17 cellular contexts compared by ENCODE assay signal in the genomic region with DNA sequence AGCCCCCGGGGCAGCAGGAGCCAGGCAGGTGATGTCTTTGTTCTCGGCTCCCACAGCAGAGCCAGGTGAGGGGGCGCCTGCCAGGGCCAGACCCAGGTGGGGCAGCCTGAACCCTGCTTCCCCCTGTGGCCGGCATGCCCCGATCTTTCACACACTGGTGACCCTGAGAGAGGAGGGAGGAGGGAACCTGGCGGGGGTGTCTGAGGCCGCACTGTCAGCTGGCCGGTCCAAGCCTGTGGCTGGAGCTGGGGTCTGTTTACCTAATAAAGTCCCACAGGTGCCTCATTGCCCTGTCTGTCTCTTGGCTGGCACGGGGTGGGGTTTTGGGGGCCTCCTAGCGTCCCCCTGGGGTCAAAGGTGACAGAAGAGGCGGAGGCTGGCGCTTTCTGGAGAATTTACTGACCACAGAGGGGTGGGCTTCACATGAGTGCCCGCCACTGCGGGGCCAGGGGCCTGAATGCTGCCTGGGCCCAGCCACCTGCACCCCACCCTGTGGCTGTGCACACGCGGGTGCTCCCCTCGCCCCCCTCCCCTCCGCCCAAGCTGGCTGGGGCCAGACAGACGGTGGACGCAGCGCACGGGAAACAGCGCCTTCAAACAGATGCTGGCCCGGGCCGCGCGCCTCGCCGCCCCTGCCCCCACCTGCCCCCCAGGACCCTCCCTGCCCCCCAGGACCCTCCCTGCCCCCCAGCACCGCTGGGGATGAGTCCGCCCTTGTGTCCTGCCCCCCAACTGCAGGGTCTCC. TPM values are rescaled to one million over a fixed set of nuclear protein-coding genes. Genes with fewer than 3 reads are reported as not detected.
DNase-seq lines count a peak whose midpoint lies in the region; ATAC-seq, FAIRE-seq and TF ChIP-seq lines count a peak whose summit lies in the region.
"Had no signal": no experiment of that assay in that cellular context is flagged by ENCODE, and none has a peak within 500 bp of the region (broad histone marks: within the 10 kb centered on the region; RNA-seq: fewer than 3 reads in every experiment).

No MANE protein-coding gene starts in this region.

- WGBS in HepG2 (ENCODE audit: low lambda C conversion rate): 86% methylated on average over 2 of the region's 31 CpGs
- WGBS in right lobe of liver (ENCODE audit: insufficient coverage, low coverage, low lambda C conversion rate, missing lambda C conversion rate): 87% methylated on average over 3 of the region's 31 CpGs
- 94 to 97% methylated on average over 10 to 31 of the region's 31 CpGs for WGBS in GM23248 (ENCODE audit: low coverage in 1 of 2, low lambda C conversion rate in 2 of 2, missing lambda C conversion rate in 2 of 2), 2 experiments

- H3K9ac ChIP-seq in HepG2 (ENCODE audit: insufficient read depth, low read depth, low read length) (no peak overlapping the region), GM23248 (no peak overlapping the region)

- TF ChIP-seq EP300 in HepG2 (IDR thresholded peaks at IDR 0.05; ENCODE audit: low read depth in 2 of 2, low read length in 2 of 2): no peak
- no peak for TF ChIP-seq EP300 in HepG2 (CRISPR knock-in tag; IDR thresholded peaks at IDR 0.05; ENCODE audit: borderline replicate concordance)

- H3K36me3 ChIP-seq in HepG2 (replicated peaks in 1 of 2; ENCODE audit: control insufficient read depth in 1 of 2, insufficient read depth in 2 of 2, low read length in 2 of 2): peaks cover 4 to 5% of the 10 kb centered on the region in 2 experiments; a peak in 4 of 5 replicates
- peaks cover 0 to under 1% (median 0%) of the 10 kb centered on the region in 4 donors for H3K36me3 ChIP-seq in right lobe of liver
- H3K36me3 ChIP-seq in Panc1 (ENCODE audit: control insufficient read depth, insufficient read depth, low read length): no peaks in the 10 kb centered on the region
- peaks cover 11% of the 10 kb centered on the region; the same call in 1 of the 2 replicates for H3K36me3 ChIP-seq in GM23248 (ENCODE audit: low read depth)

- H3K4me1 ChIP-seq in HepG2 (ENCODE audit: insufficient read depth, low read length) (no peaks in the 10 kb centered on the region), right lobe of liver (no peaks in the 10 kb centered on the region), Panc1 (ENCODE audit: control insufficient read depth, insufficient read depth, low read length) (no peaks in the 10 kb centered on the region; the same call in none of the 2 replicates), GM23248 (ENCODE audit: insufficient read depth) (no peaks in the 10 kb centered on the region)
- H3K4me1 ChIP-seq: BE2C, Caco-2, HAP-1 had no signal

- DNase-seq in HepG2 (ENCODE audit: low spot score): no peak
- no peak for DNase-seq in right lobe of liver
- DNase-seq in GM20000 (ENCODE audit: low spot score): peak; percentile 26
- no peak for DNase-seq in Panc1 (ENCODE audit: low read depth, low spot score)
- DNase-seq in GM23248: no peak
- no peak for DNase-seq in GF-D8 (lab: John Stamatoyannopoulos, UW)
- DNase-seq: 8988T; ACHN; BE2C; Caco-2; CD8-positive, alpha-beta memory T cell; DMS53; GOT3; KBM-7 had no signal

- BruUV-seq in HepG2 (replicated peaks; lab: Mats Ljungman, UMichigan): no TSS peak
- BruUV-seq in Panc1 (replicated peaks; lab: Mats Ljungman, UMichigan): no TSS peak

- no peaks in the 10 kb centered on the region for H3K79me2 ChIP-seq in HepG2 (ENCODE audit: insufficient read depth, low read length)
- peaks cover 26% of the 10 kb centered on the region for H3K79me2 ChIP-seq in GM23248 (ENCODE audit: insufficient read depth)

- H3K27me3 ChIP-seq in HepG2 (ENCODE audit: control insufficient read depth in 1 of 2, insufficient read depth in 2 of 2, low read length in 2 of 2): no peaks in the 10 kb centered on the region
- no peaks in the 10 kb centered on the region for H3K27me3 ChIP-seq in right lobe of liver
- no peaks in the 10 kb centered on the region for H3K27me3 ChIP-seq in Panc1 (ENCODE audit: control insufficient read depth, insufficient read depth, low read length)
- no peaks in the 10 kb centered on the region for H3K27me3 ChIP-seq in GM23248 (replicated peaks; ENCODE audit: insufficient read depth)
- H3K27me3 ChIP-seq: BE2C had no signal

- peaks cover 12% of the 10 kb centered on the region; the same call in 1 of the 2 replicates for H3F3A ChIP-seq in GM23248 (ENCODE audit: insufficient read depth)

- ATAC-seq in HepG2 (peak; percentile 4; the same call in 2 of the 3 replicates), right lobe of liver (no peak), Panc1 (peak; percentile 17; the same call in 1 of the 2 replicates), HG03565 (IDR thresholded peaks at IDR 0.05; ENCODE audit: unreplicated experiment) (no peak)

- intact Hi-C loops in HepG2 (cut with micrococcal nuclease; ENCODE audit: unreplicated experiment): no loop called here
- intact Hi-C loops in right lobe of liver (cut with DNase I): no loop called here
- intact Hi-C loops in Panc1 (cut with micrococcal nuclease; ENCODE audit: unreplicated experiment): no loop called here

- CTCF ChIA-PET in HepG2 (lab: Yijun Ruan, JAX; ENCODE audit: low intra/inter-chr PET ratio, low total read pairs): no interaction called here
- CTCF ChIA-PET in Panc1 (lab: Charles Lee): no interaction called here

- H3K9me3 ChIP-seq in HepG2 (ENCODE audit: low read length): no peaks in the 10 kb centered on the region
- no peaks in the 10 kb centered on the region for H3K9me3 ChIP-seq in right lobe of liver
- H3K9me3 ChIP-seq in Panc1 (ENCODE audit: control insufficient read depth, insufficient read depth, low read depth, low read length): no peaks in the 10 kb centered on the region
- H3K9me3 ChIP-seq in GM23248 (ENCODE audit: low read depth): no peaks in the 10 kb centered on the region
- H3K9me3 ChIP-seq: BE2C, Caco-2, HAP-1 had no signal

- H4K20me1 ChIP-seq in HepG2 (ENCODE audit: insufficient read depth, low read length): no peaks in the 10 kb centered on the region
- no peaks in the 10 kb centered on the region for H4K20me1 ChIP-seq in GM23248 (ENCODE audit: insufficient read depth)

- no peak overlapping the region for H3K27ac ChIP-seq in HepG2 (ENCODE audit: extremely low read length, insufficient read depth, low read length)
- H3K27ac ChIP-seq in right lobe of liver: no peak overlapping the region
- no peak overlapping the region for H3K27ac ChIP-seq in Panc1 (ENCODE audit: low read length)
- no peak overlapping the region for H3K27ac ChIP-seq in GM23248
- H3K27ac ChIP-seq: HL-60 had no signal

- no peak for TF ChIP-seq CTCF in HepG2 (CRISPR knock-in tag; IDR thresholded peaks at IDR 0.05)
- no peak for TF ChIP-seq CTCF in right lobe of liver (IDR thresholded peaks at IDR 0.05)
- TF ChIP-seq CTCF in GM20000 (IDR thresholded peaks at IDR 0.05; ENCODE audit: extremely low read depth, missing control alignments): no peak
- TF ChIP-seq CTCF in Panc1 (IDR thresholded peaks at IDR 0.05): no peak

- TF ChIP-seq POLR2A in HepG2 (IDR thresholded peaks at IDR 0.05; ENCODE audit: insufficient read depth in 1 of 2, low read depth in 2 of 2, low read length in 2 of 2) (no peak), right lobe of liver (IDR thresholded peaks at IDR 0.05) (no peak)

- no peak for TF ChIP-seq RAD21 in HepG2 (CRISPR knock-in tag; IDR thresholded peaks at IDR 0.05)

- H3K4me2 ChIP-seq in HepG2 (ENCODE audit: low read depth, low read length) (no peak overlapping the region), GM23248 (ENCODE audit: unreplicated experiment) (no peak overlapping the region)

- no peaks in the 10 kb centered on the region for H3K9me2 ChIP-seq in GM23248 (ENCODE audit: insufficient read depth)

- in situ Hi-C loops in HepG2 (cut with HindIII; ENCODE audit: extremely low pct_ligation_motif_present, low pct_unique_long_range_greater_than_20kb) (no loop called here), Panc1 (cut with HindIII; ENCODE audit: low pct_unique_long_range_greater_than_20kb, low sequenced_read_pairs) (no loop called here), GM23248 (cut with MboI) (no loop called here)

- H2AFZ ChIP-seq in HepG2 (ENCODE audit: low read length): no peak overlapping the region
- no peak overlapping the region for H2AFZ ChIP-seq in GM23248

- POLR2A ChIA-PET in HepG2 (lab: Yijun Ruan, JAX) (no interaction called here), Panc1 (lab: Charles Lee) (no interaction called here)

- FAIRE-seq in HepG2 (lab: Jason Lieb, UNC): no peak

- no peak overlapping the region for H3K4me3 ChIP-seq in HepG2 (replicated peaks in 1 of 3; ENCODE audit: insufficient read depth in 1 of 3, low read depth in 2 of 3, low read length in 3 of 3)
- no peak overlapping the region for H3K4me3 ChIP-seq in right lobe of liver
- no peak overlapping the region for H3K4me3 ChIP-seq in Panc1 (ENCODE audit: low read depth in 2 of 2, low read length in 2 of 2)
- no peak overlapping the region for H3K4me3 ChIP-seq in GM23248
- H3K4me3 ChIP-seq: HAP-1 had no signal

RNA-seq across cellular contexts. Expression of gene TMEM240, which starts 5.9 kb away (rescaled TPM):
- not detected in 2 replicates for total RNA-seq in HepG2 (2016; rRNA removed; fragmentation: Illumina TruSeq; extraction: Trizol)
- total RNA-seq in HepG2 (2016; cell fraction: cytosol; rRNA removed; fragmentation: Illumina TruSeq; extraction: Trizol; ENCODE audit: low read depth): not detected in 2 replicates
- not detected in 2 replicates for total RNA-seq in HepG2 (2016; cell fraction: insoluble cytoplasmic fraction; rRNA removed; fragmentation: Illumina TruSeq; extraction: Trizol)
- total RNA-seq in HepG2 (2016; cell fraction: membrane; rRNA removed; fragmentation: Illumina TruSeq; extraction: Trizol): not detected in 2 replicates
- total RNA-seq in HepG2 (2016; cell fraction: nucleus; rRNA removed; fragmentation: Illumina TruSeq; extraction: Trizol): not detected in 2 replicates
- polyA plus RNA-seq in HepG2 (2011; rRNA removed): 0.17 and 0.21 TPM in 2 replicates
- 0.17 TPM in 1 of 2 replicates, not detected in the other for polyA plus RNA-seq in HepG2 (2011; cell fraction: cytosol; rRNA removed)
- polyA plus RNA-seq in HepG2 (2011; cell fraction: nucleus; rRNA removed): 3.9 and 4.5 TPM in 2 replicates
- 0.58 and 1.1 TPM in 2 replicates for polyA plus RNA-seq in HepG2 (2012)
- polyA plus RNA-seq in HepG2 (2016; cell fraction: cytosol; fragmentation: Illumina TruSeq; extraction: Trizol; ENCODE audit: low read depth): not detected in 2 replicates
- polyA plus RNA-seq in HepG2 (2016; cell fraction: insoluble cytoplasmic fraction; fragmentation: Illumina TruSeq; extraction: Trizol; ENCODE audit: low read depth): 0.34 TPM in 1 of 2 replicates, not detected in the other
- polyA plus RNA-seq in HepG2 (2016; cell fraction: membrane; fragmentation: Illumina TruSeq; extraction: Trizol; ENCODE audit: low read depth): not detected in 2 replicates
- 0.90 TPM in 1 of 2 replicates, not detected in the other for polyA plus RNA-seq in HepG2 (2016; cell fraction: nucleus; fragmentation: Illumina TruSeq; extraction: Trizol; ENCODE audit: insufficient read depth, low read depth)
- polyA minus RNA-seq in HepG2 (2011; rRNA and poly(A)+ RNA removed; ENCODE audit: low replicate concordance): not detected in 2 replicates
- not detected in 2 replicates for polyA minus RNA-seq in HepG2 (2011; cell fraction: cytosol; rRNA and poly(A)+ RNA removed)
- not detected in 2 replicates for polyA minus RNA-seq in HepG2 (2011; cell fraction: nucleus; rRNA and poly(A)+ RNA removed)
- total RNA-seq in right lobe of liver: under 1 TPM in 1 of 6 experiments, not detected in 5; 0.40 TPM
- 4.1 TPM for total RNA-seq in Panc1 (2021; ENCODE audit: unreplicated experiment)
- polyA plus RNA-seq in Panc1 (2012; ENCODE audit: insufficient read length): 4.4 TPM
- 1.1 and 3.3 TPM in 2 replicates for total RNA-seq in GM23248 (2014; rRNA removed; shearing (Covaris generic))
- 0.44 and 0.76 TPM in 2 replicates for polyA plus RNA-seq in GM23248 (2016; fragmentation: Nextera tagmentation; extraction: Ambion mirVana)
- polyA plus RNA-seq: CD8-positive, alpha-beta memory T cell had no signal

RNA-seq across cellular contexts. Expression of gene ATAD3A, which starts 22.6 kb away (rescaled TPM):
- total RNA-seq in HepG2 (2016; rRNA removed; fragmentation: Illumina TruSeq; extraction: Trizol) (33.4 and 49.0 TPM in 2 replicates), right lobe of liver (10 to 100 TPM; 10.8 to 31.7 (median 13.1) TPM), Panc1 (2021; ENCODE audit: unreplicated experiment) (57.5 TPM)
- 18.2 and 18.9 TPM in 2 replicates for total RNA-seq in HepG2 (2016; cell fraction: cytosol; rRNA removed; fragmentation: Illumina TruSeq; extraction: Trizol; ENCODE audit: low read depth)
- total RNA-seq in HepG2 (2016; cell fraction: insoluble cytoplasmic fraction; rRNA removed; fragmentation: Illumina TruSeq; extraction: Trizol): 27.6 and 52.7 TPM in 2 replicates
- total RNA-seq in HepG2 (2016; cell fraction: membrane; rRNA removed; fragmentation: Illumina TruSeq; extraction: Trizol): 38.0 and 38.8 TPM in 2 replicates
- 30.1 and 34.5 TPM in 2 replicates for total RNA-seq in HepG2 (2016; cell fraction: nucleus; rRNA removed; fragmentation: Illumina TruSeq; extraction: Trizol)
- polyA plus RNA-seq in HepG2 (2011; rRNA removed) (10.6 and 15.5 TPM in 2 replicates), GM23248 (2016; fragmentation: Nextera tagmentation; extraction: Ambion mirVana) (42.8 and 44.9 TPM in 2 replicates)
- polyA plus RNA-seq in HepG2 (2011; cell fraction: cytosol; rRNA removed): 11.1 and 18.2 TPM in 2 replicates
- 45.2 and 49.3 TPM in 2 replicates for polyA plus RNA-seq in HepG2 (2011; cell fraction: nucleus; rRNA removed)
- 12.6 and 17.3 TPM in 2 replicates for polyA plus RNA-seq in HepG2 (2012)
- polyA plus RNA-seq in HepG2 (2016; cell fraction: cytosol; fragmentation: Illumina TruSeq; extraction: Trizol; ENCODE audit: low read depth): 19.2 and 20.9 TPM in 2 replicates
- 33.0 and 40.7 TPM in 2 replicates for polyA plus RNA-seq in HepG2 (2016; cell fraction: insoluble cytoplasmic fraction; fragmentation: Illumina TruSeq; extraction: Trizol; ENCODE audit: low read depth)
- 30.9 and 31.4 TPM in 2 replicates for polyA plus RNA-seq in HepG2 (2016; cell fraction: membrane; fragmentation: Illumina TruSeq; extraction: Trizol; ENCODE audit: low read depth)
- polyA plus RNA-seq in HepG2 (2016; cell fraction: nucleus; fragmentation: Illumina TruSeq; extraction: Trizol; ENCODE audit: insufficient read depth, low read depth): 80.5 and 96.5 TPM in 2 replicates
- polyA minus RNA-seq in HepG2 (2011; rRNA and poly(A)+ RNA removed; ENCODE audit: low replicate concordance): 21.9 and 37.5 TPM in 2 replicates
- polyA minus RNA-seq in HepG2 (2011; cell fraction: cytosol; rRNA and poly(A)+ RNA removed): 11.0 and 16.1 TPM in 2 replicates
- polyA minus RNA-seq in HepG2 (2011; cell fraction: nucleus; rRNA and poly(A)+ RNA removed): 8.6 and 10.7 TPM in 2 replicates
- polyA plus RNA-seq in Panc1 (2012; ENCODE audit: insufficient read length): 57.5 TPM
- total RNA-seq in GM23248 (2014; rRNA removed; shearing (Covaris generic)): 45.8 and 54.5 TPM in 2 replicates

RNA-seq across cellular contexts. Expression of gene SSU72, which starts 40.1 kb away (rescaled TPM):
- total RNA-seq in HepG2 (2016; rRNA removed; fragmentation: Illumina TruSeq; extraction: Trizol): 63.5 and 67.1 TPM in 2 replicates
- total RNA-seq in HepG2 (2016; cell fraction: cytosol; rRNA removed; fragmentation: Illumina TruSeq; extraction: Trizol; ENCODE audit: low read depth): 174 and 181 TPM in 2 replicates
- 55.4 and 71.0 TPM in 2 replicates for total RNA-seq in HepG2 (2016; cell fraction: insoluble cytoplasmic fraction; rRNA removed; fragmentation: Illumina TruSeq; extraction: Trizol)
- total RNA-seq in HepG2 (2016; cell fraction: membrane; rRNA removed; fragmentation: Illumina TruSeq; extraction: Trizol): 205 and 206 TPM in 2 replicates
- total RNA-seq in HepG2 (2016; cell fraction: nucleus; rRNA removed; fragmentation: Illumina TruSeq; extraction: Trizol): 33.8 and 37.5 TPM in 2 replicates
- 41.7 and 42.8 TPM in 2 replicates for polyA plus RNA-seq in HepG2 (2011; rRNA removed)
- 46.2 and 47.3 TPM in 2 replicates for polyA plus RNA-seq in HepG2 (2011; cell fraction: cytosol; rRNA removed)
- 54.5 and 58.4 TPM in 2 replicates for polyA plus RNA-seq in HepG2 (2011; cell fraction: nucleus; rRNA removed)
- 78.4 and 81.7 TPM in 2 replicates for polyA plus RNA-seq in HepG2 (2012)
- 402 and 408 TPM in 2 replicates for polyA plus RNA-seq in HepG2 (2016; cell fraction: cytosol; fragmentation: Illumina TruSeq; extraction: Trizol; ENCODE audit: low read depth)
- 95.7 and 105 TPM in 2 replicates for polyA plus RNA-seq in HepG2 (2016; cell fraction: insoluble cytoplasmic fraction; fragmentation: Illumina TruSeq; extraction: Trizol; ENCODE audit: low read depth)
- polyA plus RNA-seq in HepG2 (2016; cell fraction: membrane; fragmentation: Illumina TruSeq; extraction: Trizol; ENCODE audit: low read depth): 348 and 359 TPM in 2 replicates
- 88.7 and 92.0 TPM in 2 replicates for polyA plus RNA-seq in HepG2 (2016; cell fraction: nucleus; fragmentation: Illumina TruSeq; extraction: Trizol; ENCODE audit: insufficient read depth, low read depth)
- polyA minus RNA-seq in HepG2 (2011; rRNA and poly(A)+ RNA removed; ENCODE audit: low replicate concordance): 60.1 and 74.5 TPM in 2 replicates
- polyA minus RNA-seq in HepG2 (2011; cell fraction: cytosol; rRNA and poly(A)+ RNA removed): 44.8 and 47.0 TPM in 2 replicates
- polyA minus RNA-seq in HepG2 (2011; cell fraction: nucleus; rRNA and poly(A)+ RNA removed): 35.7 and 37.5 TPM in 2 replicates
- total RNA-seq in right lobe of liver: 10 to 100 TPM; 46.6 to 72.6 (median 63.8) TPM
- 217 TPM for total RNA-seq in Panc1 (2021; ENCODE audit: unreplicated experiment)
- polyA plus RNA-seq in Panc1 (2012; ENCODE audit: insufficient read length): 240 TPM
- total RNA-seq in GM23248 (2014; rRNA removed; shearing (Covaris generic)): 60.8 and 69.2 TPM in 2 replicates
- 195 and 204 TPM in 2 replicates for polyA plus RNA-seq in GM23248 (2016; fragmentation: Nextera tagmentation; extraction: Ambion mirVana)

Comparison
In these comparisons a context has a peak if more than half of its experiments do, and no peak if none do; other contexts are left out.
1. ATAC-seq: peak in HepG2 (single experiment) and Panc1 (single experiment); none in right lobe of liver (0 of 4) and HG03565 (single experiment).